ENCODE assay signal across 1 cellular context in the genomic region with DNA sequence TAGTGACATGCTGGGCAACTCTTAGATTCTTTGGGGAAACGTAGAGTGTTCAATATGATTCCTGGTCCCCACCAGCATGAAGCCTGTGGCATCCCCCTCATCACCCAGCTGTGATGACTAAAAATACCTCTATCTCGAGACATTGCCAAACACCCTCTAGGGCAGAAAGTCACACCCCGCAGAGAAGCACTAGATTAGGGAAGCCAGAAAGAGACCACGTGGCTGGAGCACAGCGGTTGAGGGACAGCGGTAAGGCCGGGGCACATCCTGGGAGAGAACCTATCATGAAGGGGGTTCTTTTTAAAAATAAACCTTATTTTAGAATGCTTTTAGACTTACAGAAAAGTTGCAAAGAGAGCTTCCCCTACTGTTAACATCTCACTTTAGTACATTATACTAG.
TF ChIP-seq lines count a peak whose summit lies in the region.

No MANE protein-coding gene starts in this region.

TF ChIP-seq in H1, 55 proteins besides CTCF, POLR2A, EP300 and RAD21:
- TF ChIP-seq SP2 (IDR thresholded peaks at IDR 0.05; ENCODE audit: low read length) = no peak
- no peak for TF ChIP-seq MAFK (IDR thresholded peaks at IDR 0.05; ENCODE audit: low read depth, low read length)
- no peak for TF ChIP-seq YY1 (IDR thresholded peaks at IDR 0.05; ENCODE audit: low read depth, low read length)
- TF ChIP-seq KDM5A (IDR thresholded peaks at IDR 0.05; ENCODE audit: low read length) = no peak
- no peak for TF ChIP-seq GTF2F1 (IDR thresholded peaks at IDR 0.05; ENCODE audit: borderline replicate concordance, low read depth, low read length)
- TF ChIP-seq, protein P1, sequence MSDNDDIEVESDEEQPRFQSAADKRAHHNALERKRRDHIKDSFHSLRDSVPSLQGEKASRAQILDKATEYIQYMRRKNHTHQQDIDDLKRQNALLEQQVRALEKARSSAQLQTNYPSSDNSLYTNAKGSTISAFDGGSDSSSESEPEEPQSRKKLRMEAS (IDR thresholded peaks at IDR 0.05) = peak; percentile 45; the same call in 1 of the 2 replicates
